8 cellular contexts compared by ENCODE assay signal in genomic region chr7:155002411-155003214, GRCh38. TPM values are rescaled to one million over a fixed set of nuclear protein-coding genes. Genes with fewer than 3 reads are reported as not detected.
DNase-seq lines count a peak whose midpoint lies in the region; ATAC-seq and TF ChIP-seq lines count a peak whose summit lies in the region.

Gene PAXIP1, minus strand, starts transcription at chr7:155003124. Its CDS starts 195 bp downstream, at chr7:155002929.

- peak within 1 kb of the TSS; percentile 89 for H3K4me3 Mint-ChIP-seq in activated CD4-positive, alpha-beta T cell treated with anti-CD3 and anti-CD28 coated beads, Interleukin-2, amount 10 ng/mL, durations not matched to agents 7 days and 5 days
- peak within 1 kb of the TSS; percentile 96 for H3K4me3 Mint-ChIP-seq in mesothelial cell of epicardium

- peaks cover 19% of the 10 kb centered on the region for H3K36me3 Mint-ChIP-seq in activated CD4-positive, alpha-beta T cell treated with anti-CD3 and anti-CD28 coated beads, Interleukin-2, amount 10 ng/mL, durations not matched to agents 7 days and 5 days (ENCODE audit: low read depth)
- peaks cover 5% of the 10 kb centered on the region for H3K36me3 Mint-ChIP-seq in mesothelial cell of epicardium

- no peak for TF ChIP-seq CTCF in mesothelial cell of epicardium (IDR thresholded peaks at IDR 0.05; ENCODE audit: unreplicated experiment)

- no peaks in the 10 kb centered on the region for H3K9me3 ChIP-seq in effector memory CD4-positive, alpha-beta T cell (ENCODE audit: control insufficient read depth, low read length)

- CTCF ChIA-PET in activated CD4-positive, alpha-beta T cell treated with anti-CD3 and anti-CD28 coated beads, Interleukin-2, amount 10 ng/mL, durations not matched to agents 7 days and 5 days (lab: Charles Lee): interaction anchor here (0.6 to 1.5 kb wide), 4 partner anchors 25 to 488 kb away, joined by 3 to 4 read pairs (median 3); no protein-coding TSS in a partner anchor

- peak; percentile 88 for DNase-seq in activated effector memory CD4-positive, alpha-beta T cell treated with anti-CD3 and anti-CD28 coated beads, Interleukin-2, amount 50 U/mL, for 16 hours
- no peak for DNase-seq in activated effector memory CD4-positive, alpha-beta T cell treated with Interleukin-2 at 50 U/mL for 16 hours
- peak; percentile 68 for DNase-seq in NCI-H1092 (lab: John Stamatoyannopoulos, UW)
- DNase-seq in activated CD4-positive, alpha-beta T cell treated with anti-CD3 and anti-CD28 coated beads, Interleukin-2, amount 10 ng/mL, durations not matched to agents 7 days and 5 days: no peak
- peak; percentile 53 to 62 (median 58) for DNase-seq in effector memory CD4-positive, alpha-beta T cell
- DNase-seq in mesothelial cell of epicardium (ENCODE audit: low spot score in 2 of 2, unreplicated experiment in 2 of 2): peak; percentile 48 to 55
- peak; percentile 56 for DNase-seq in stimulated activated CD8-positive, alpha-beta memory T cell treated with anti-CD3 and anti-CD28 coated beads, Interleukin-4, amount 100 ng/mL, for 48 hours

- H3K4me1 Mint-ChIP-seq in activated CD4-positive, alpha-beta T cell treated with anti-CD3 and anti-CD28 coated beads, Interleukin-2, amount 10 ng/mL, durations not matched to agents 7 days and 5 days: peaks cover 12% of the 10 kb centered on the region
- H3K4me1 Mint-ChIP-seq in mesothelial cell of epicardium: peaks cover 13% of the 10 kb centered on the region

- peaks cover 8% of the 10 kb centered on the region for H3K4me1 ChIP-seq in effector memory CD4-positive, alpha-beta T cell (ENCODE audit: control insufficient read depth, insufficient read depth, low read length, poor library complexity, severe bottlenecking)

- peak within 1 kb of the TSS; percentile 91 for H3K27ac Mint-ChIP-seq in activated CD4-positive, alpha-beta T cell treated with anti-CD3 and anti-CD28 coated beads, Interleukin-2, amount 10 ng/mL, durations not matched to agents 7 days and 5 days
- peak within 1 kb of the TSS; percentile 99 for H3K27ac Mint-ChIP-seq in mesothelial cell of epicardium

- POLR2A ChIA-PET in activated CD4-positive, alpha-beta T cell treated with anti-CD3 and anti-CD28 coated beads, Interleukin-2, amount 10 ng/mL, durations not matched to agents 7 days and 5 days (lab: Charles Lee): interaction anchor here (0.7 kb wide), 1 partner anchor 68 kb away, joined by 3 read pairs; the partner anchor contains the start of gene HTR5A

- no peaks in the 10 kb centered on the region for H3K27me3 ChIP-seq in effector memory CD4-positive, alpha-beta T cell (replicated peaks; ENCODE audit: control insufficient read depth, insufficient read depth, low read length, poor library complexity, severe bottlenecking)

- H3K36me3 ChIP-seq in effector memory CD4-positive, alpha-beta T cell (ENCODE audit: control insufficient read depth, insufficient read depth, low read length): peaks cover 8% of the 10 kb centered on the region

- no peaks in the 10 kb centered on the region for H3K9me3 Mint-ChIP-seq in activated CD4-positive, alpha-beta T cell treated with anti-CD3 and anti-CD28 coated beads, Interleukin-2, amount 10 ng/mL, durations not matched to agents 7 days and 5 days
- H3K9me3 Mint-ChIP-seq in mesothelial cell of epicardium: no peaks in the 10 kb centered on the region

- no peaks in the 10 kb centered on the region for H3K27me3 Mint-ChIP-seq in activated CD4-positive, alpha-beta T cell treated with anti-CD3 and anti-CD28 coated beads, Interleukin-2, amount 10 ng/mL, durations not matched to agents 7 days and 5 days
- no peaks in the 10 kb centered on the region for H3K27me3 Mint-ChIP-seq in mesothelial cell of epicardium (ENCODE audit: low read depth)

- ATAC-seq in HG02571 (IDR thresholded peaks at IDR 0.05; ENCODE audit: unreplicated experiment): peak; percentile 61

- H3K4me3 ChIP-seq in effector memory CD4-positive, alpha-beta T cell (ENCODE audit: insufficient read depth, low read depth, low read length, poor library complexity, severe bottlenecking): peak within 1 kb of the TSS; percentile 98

- peak within 1 kb of the TSS; percentile 83 for H3K27ac ChIP-seq in effector memory CD4-positive, alpha-beta T cell (ENCODE audit: insufficient read depth, low read length, poor library complexity, severe bottlenecking)

RNA-seq across cellular contexts. Expression of gene PAXIP1, which starts in this region (rescaled TPM):
- 10 to 100 TPM; 30.4 to 32.7 TPM for total RNA-seq in activated CD4-positive, alpha-beta T cell treated with anti-CD3 and anti-CD28 coated beads, Interleukin-2, amount 10 ng/mL, durations not matched to agents 7 days and 5 days
- total RNA-seq in mesothelial cell of epicardium: 20.0 to 21.3 TPM (median 21.1 TPM) in 3 replicates

Comparison
In these comparisons a context has a peak if more than half of its experiments do, and no peak if none do; other contexts are left out.
1. DNase-seq: peak in activated effector memory CD4-positive, alpha-beta T cell treated with anti-CD3 and anti-CD28 coated beads, Interleukin-2, amount 50 U/mL, for 16 hours (single experiment), NCI-H1092 (single experiment), effector memory CD4-positive, alpha-beta T cell (3 of 3), mesothelial cell of epicardium (2 of 2) and stimulated activated CD8-positive, alpha-beta memory T cell treated with anti-CD3 and anti-CD28 coated beads, Interleukin-4, amount 100 ng/mL, for 48 hours (single experiment); none in activated effector memory CD4-positive, alpha-beta T cell treated with Interleukin-2 at 50 U/mL for 16 hours (single experiment) and activated CD4-positive, alpha-beta T cell treated with anti-CD3 and anti-CD28 coated beads, Interleukin-2, amount 10 ng/mL, durations not matched to agents 7 days and 5 days (single experiment).